In the genomic region with DNA sequence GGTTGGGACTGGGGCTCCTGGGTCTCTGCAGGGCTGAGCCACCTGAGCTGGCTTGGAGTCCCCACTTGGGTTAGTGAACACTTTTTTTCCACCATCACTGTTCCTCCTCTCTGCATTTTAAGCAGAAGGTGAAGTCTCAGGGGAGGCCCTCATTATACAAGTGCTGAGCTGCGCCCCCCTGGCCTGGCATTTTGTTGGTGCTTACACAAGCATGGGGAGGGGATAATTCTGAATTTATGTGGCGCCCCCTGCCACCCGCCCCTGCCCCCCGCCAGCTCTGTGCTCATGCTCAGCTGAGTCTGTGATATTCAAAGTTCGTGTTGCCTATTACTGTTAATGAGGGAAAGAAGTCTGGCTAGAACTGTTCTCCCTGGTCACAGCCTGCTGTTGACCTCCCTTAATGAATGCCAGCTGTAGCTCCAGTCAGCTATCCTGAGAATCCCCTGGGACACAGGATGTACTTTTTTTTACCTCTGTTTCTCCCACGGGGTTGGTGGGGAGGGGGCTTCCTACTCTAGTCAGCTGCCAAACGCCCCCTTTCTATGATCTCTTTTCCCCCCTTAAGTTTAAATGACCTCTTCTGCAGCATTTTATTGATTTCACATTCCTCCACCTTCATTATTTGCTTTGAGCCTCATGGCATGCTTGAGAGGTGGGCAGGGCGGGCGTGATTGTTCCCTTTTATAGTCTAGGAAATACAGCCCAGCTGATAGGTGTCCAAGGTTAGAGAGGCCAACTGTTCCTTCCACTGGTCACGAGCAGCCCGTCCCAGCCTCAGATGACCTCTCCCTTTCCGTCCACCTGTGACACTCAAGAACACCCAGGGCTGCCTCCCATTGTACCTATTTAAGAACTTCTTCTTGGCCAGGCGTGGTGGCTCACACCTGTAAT, we compare ENCODE assay signal across 11 cellular contexts. TPM values are rescaled to one million over a fixed set of nuclear protein-coding genes. Genes with fewer than 3 reads are reported as not detected.
DNase-seq lines count a peak whose midpoint lies in the region; ATAC-seq, FAIRE-seq and TF ChIP-seq lines count a peak whose summit lies in the region.
"Had no signal": no experiment of that assay in that cellular context is flagged by ENCODE, and none has a peak within 500 bp of the region (broad histone marks: within the 10 kb centered on the region; RNA-seq: fewer than 3 reads in every experiment).

No MANE protein-coding gene starts in this region.

- no peaks in the 10 kb centered on the region; the same call in 1 of the 2 replicates for H3K79me2 ChIP-seq in OCI-LY7 (ENCODE audit: insufficient read depth, low read depth, low read length)

- TF ChIP-seq CTCF in BE2C (IDR thresholded peaks at IDR 0.05; ENCODE audit: low read depth, low read length), result no peak
- peak; percentile 39; the same call in 1 of the 2 replicates for TF ChIP-seq CTCF in OCI-LY7 (conservative IDR thresholded peaks at IDR 0.05; ENCODE audit: low read length)
- TF ChIP-seq CTCF in pancreas (IDR thresholded peaks at IDR 0.05), result no peak
- no peak for TF ChIP-seq CTCF in omental fat pad (IDR thresholded peaks at IDR 0.05)
- no peak for TF ChIP-seq CTCF in ascending aorta (IDR thresholded peaks at IDR 0.05)

- H2AFZ ChIP-seq in OCI-LY7 (ENCODE audit: low read length), result no peak overlapping the region

- H3K27ac ChIP-seq in OCI-LY7 (ENCODE audit: low read depth, low read length, poor library complexity, severe bottlenecking) (peak overlapping the region; percentile 52), pancreas (peak overlapping the region; percentile 74 to 86 (median 80)), ascending aorta (no peak overlapping the region)

- CTCF ChIA-PET in OCI-LY7 (lab: Charles Lee; ENCODE audit: unreplicated experiment), result interaction anchor here (0.6 to 1.3 kb wide), 4 partner anchors 11 to 359 kb away, joined by 4 to 5 read pairs (median 4); no protein-coding TSS in a partner anchor

- H3K4me2 ChIP-seq in OCI-LY7 (ENCODE audit: low read length), result peak overlapping the region; percentile 61

- DNase-seq in BE2C, result peak; percentile 53
- DNase-seq in OCI-LY7 (ENCODE audit: low spot score), result peak; percentile 34
- DNase-seq in Right ventricle myocardium superior, result peak; percentile 51
- DNase-seq in pancreas, result peak in 1 of 6 donors; percentile 42
- no peak for DNase-seq in hypothalamus (lab: John Stamatoyannopoulos, UW)
- DNase-seq in omental fat pad (ENCODE audit: low spot score), result no peak
- no peak for DNase-seq in ascending aorta (ENCODE audit: low spot score in 2 of 2)
- DNase-seq: CD4-positive, CD25-positive, alpha-beta regulatory T cell; NCI-H774 had no signal

- POLR2A ChIA-PET in OCI-LY7 (lab: Charles Lee), result no interaction called here

- peak overlapping the region; percentile 25 for H3K4me3 ChIP-seq in BE2C (ENCODE audit: low read depth, low read length)
- H3K4me3 ChIP-seq in OCI-LY7 (ENCODE audit: low read depth, low read length, poor library complexity, severe bottlenecking), result no peak overlapping the region
- H3K4me3 ChIP-seq in pancreas, result peak overlapping the region in 2 of 4 donors; percentile 11
- H3K4me3 ChIP-seq in ascending aorta, result no peak overlapping the region

- H4K20me1 ChIP-seq in OCI-LY7 (ENCODE audit: insufficient read depth, low read length), result no peaks in the 10 kb centered on the region

- no peaks in the 10 kb centered on the region for H3K27me3 ChIP-seq in BE2C
- H3K27me3 ChIP-seq in pancreas, result no peaks in the 10 kb centered on the region
- H3K27me3 ChIP-seq in ascending aorta, result no peaks in the 10 kb centered on the region

- H3K36me3 ChIP-seq in BE2C (no peaks in the 10 kb centered on the region), OCI-LY7 (ENCODE audit: insufficient read depth, low read length) (no peaks in the 10 kb centered on the region), pancreas (no peaks in the 10 kb centered on the region), ascending aorta (no peaks in the 10 kb centered on the region)

- intact Hi-C loops in OCI-LY7 (cut with micrococcal nuclease; ENCODE audit: unreplicated experiment), result no loop called here
- intact Hi-C loops in Right ventricle myocardium superior (cut with DNase I), result no loop called here
- intact Hi-C loops in pancreas (cut with DNase I), result no loop called here
- intact Hi-C loops in ascending aorta (cut with DNase I), result no loop called here

- H3K9me3 ChIP-seq in BE2C, result 0 out of 2 replicates have a peak, but pooled peaks cover 2% of the 10 kb centered on the region
- H3K9me3 ChIP-seq in OCI-LY7 (ENCODE audit: low read length), result no peaks in the 10 kb centered on the region
- no peaks in the 10 kb centered on the region for H3K9me3 ChIP-seq in pancreas
- H3K9me3 ChIP-seq in ascending aorta, result no peaks in the 10 kb centered on the region

- BruUV-seq in OCI-LY7 (replicated peaks; lab: Mats Ljungman, UMichigan), result no TSS peak

- FAIRE-seq in pancreas (lab: Jason Lieb, UNC), result no peak
- FAIRE-seq: colon had no signal

- H3K9me2 ChIP-seq in OCI-LY7 (ENCODE audit: insufficient read depth, low read length), result no peaks in the 10 kb centered on the region

- WGBS in pancreas, 2 donors, result 29 to 37% methylated on average over 13 of the region's 13 CpGs

- peaks cover 53% of the 10 kb centered on the region for H3K4me1 ChIP-seq in BE2C
- H3K4me1 ChIP-seq in OCI-LY7 (ENCODE audit: insufficient read depth, low read length, poor library complexity, severe bottlenecking), result peaks cover 93% of the 10 kb centered on the region
- H3K4me1 ChIP-seq in pancreas, result peaks cover 19 to 32% (median 30%) of the 10 kb centered on the region in 3 donors
- H3K4me1 ChIP-seq in ascending aorta, result peaks cover 11 to 13% of the 10 kb centered on the region in 2 donors

- peak; percentile 22 for ATAC-seq in Right ventricle myocardium superior (ENCODE audit: poor library complexity)
- peak in 1 of 4 donors; percentile 9 for ATAC-seq in pancreas
- ATAC-seq in omental fat pad (ENCODE audit: low FRiP score), result no peak
- ATAC-seq in HG03095 (IDR thresholded peaks at IDR 0.05; ENCODE audit: unreplicated experiment), result no peak

RNA-seq across cellular contexts. Expression of a gene that starts 12.2 kb away (rescaled TPM):
- 4.6 TPM for polyA plus RNA-seq in BE2C (2012; ENCODE audit: insufficient read depth, insufficient read length, low read depth)
- 4.3 and 10.6 TPM in 2 replicates for total RNA-seq in OCI-LY7 (2014; rRNA removed; shearing (Covaris generic))
- total RNA-seq in OCI-LY7 (2022) (20.6 and 24.5 TPM in 2 replicates), Right ventricle myocardium superior (136 TPM), pancreas (1 to 10 TPM; 4.4 to 9.1 (median 6.6) TPM), omental fat pad (10 to 100 TPM in 2 of 4 donors, under 1 TPM in 2; 0.63 to 18.7 (median 9.2) TPM), ascending aorta (not detected)
- polyA plus RNA-seq in pancreas, result 10 to 100 TPM in 1 of 2 donors, 1 to 10 TPM in 1; 5.9 to 15.4 TPM

RNA-seq across cellular contexts. Expression of a gene that starts 22.8 kb away (rescaled TPM):
- not detected for polyA plus RNA-seq in BE2C (2012; ENCODE audit: insufficient read depth, insufficient read length, low read depth)
- total RNA-seq in OCI-LY7 (2014; rRNA removed; shearing (Covaris generic)), result not detected in 2 replicates
- total RNA-seq in OCI-LY7 (2022), result not detected in 2 replicates
- not detected for total RNA-seq in Right ventricle myocardium superior
- not detected for total RNA-seq in pancreas
- not detected for polyA plus RNA-seq in pancreas
- not detected for total RNA-seq in omental fat pad
- not detected for total RNA-seq in ascending aorta
- total RNA-seq: CD4-positive, CD25-positive, alpha-beta regulatory T cell had no signal
- polyA plus RNA-seq: CD4-positive, CD25-positive, alpha-beta regulatory T cell had no signal

RNA-seq across cellular contexts. Expression of a gene that starts 28.6 kb away (rescaled TPM):
- 1.1 TPM for polyA plus RNA-seq in BE2C (2012; ENCODE audit: insufficient read depth, insufficient read length, low read depth)
- total RNA-seq in OCI-LY7 (2014; rRNA removed; shearing (Covaris generic)), result not detected in 2 replicates
- not detected in 2 replicates for total RNA-seq in OCI-LY7 (2022)
- 15.1 TPM for total RNA-seq in Right ventricle myocardium superior
- 10 to 100 TPM in 3 of 6 donors, 1 to 10 TPM in 3; 6.7 to 22.9 (median 10.4) TPM for total RNA-seq in pancreas
- polyA plus RNA-seq in pancreas, result 10 to 100 TPM; 22.2 to 27.9 TPM
- total RNA-seq in omental fat pad, result 10 to 100 TPM; 18.0 to 74.2 (median 35.5) TPM
- total RNA-seq in ascending aorta, result 95.8 TPM
- total RNA-seq: CD4-positive, CD25-positive, alpha-beta regulatory T cell had no signal
- polyA plus RNA-seq: CD4-positive, CD25-positive, alpha-beta regulatory T cell had no signal

RNA-seq across cellular contexts. Expression of a gene that starts 35.0 kb away (rescaled TPM):
- 48.0 TPM for polyA plus RNA-seq in BE2C (2012; ENCODE audit: insufficient read depth, insufficient read length, low read depth)
- 11.7 and 13.9 TPM in 2 replicates for total RNA-seq in OCI-LY7 (2014; rRNA removed; shearing (Covaris generic))
- total RNA-seq in OCI-LY7 (2022) (52.5 and 56.2 TPM in 2 replicates), Right ventricle myocardium superior (12.9 TPM), pancreas (10 to 100 TPM in 2 of 6 donors, 1 to 10 TPM in 4; 5.6 to 11.5 (median 8.5) TPM), omental fat pad (10 to 100 TPM in 1 of 4 donors, 1 to 10 TPM in 3; 8.9 to 11.1 (median 9.4) TPM), ascending aorta (16.8 TPM)
- 1 to 10 TPM; 4.9 to 8.8 TPM for polyA plus RNA-seq in pancreas

RNA-seq across cellular contexts. Expression of a gene that starts 52.4 kb away (rescaled TPM):
- 26.8 TPM for polyA plus RNA-seq in BE2C (2012; ENCODE audit: insufficient read depth, insufficient read length, low read depth)
- total RNA-seq in OCI-LY7 (2014; rRNA removed; shearing (Covaris generic)), result 0.69 and 2.6 TPM in 2 replicates
- total RNA-seq in OCI-LY7 (2022), result 1.3 and 3.2 TPM in 2 replicates
- total RNA-seq in Right ventricle myocardium superior, result 41.9 TPM
- 10 to 100 TPM; 11.2 to 46.7 (median 19.6) TPM for total RNA-seq in pancreas
- polyA plus RNA-seq in pancreas, result 10 to 100 TPM; 20.3 to 24.0 TPM
- total RNA-seq in omental fat pad, result 1,000 to 10,000 TPM in 1 of 4 donors, 100 to 1,000 TPM in 3; 613 to 1,211 (median 746) TPM
- 2,975 TPM for total RNA-seq in ascending aorta

Comparison
In these comparisons a context has a peak if more than half of its experiments do, and no peak if none do; other contexts are left out.
1. DNase-seq: peak in BE2C (single experiment), OCI-LY7 (single experiment) and Right ventricle myocardium superior (single experiment); none in hypothalamus (0 of 51), omental fat pad (single experiment) and ascending aorta (0 of 2).
2. H3K27ac ChIP-seq: peak in OCI-LY7 (single experiment) and pancreas (4 of 4); none in ascending aorta (0 of 2).
3. RNA of a gene that starts 28.6 kb away (total RNA-seq): 95.8 TPM in ascending aorta (single experiment), 18.0 to 74.2 TPM in omental fat pad, 15.1 TPM in Right ventricle myocardium superior (single experiment) and 6.7 to 22.9 TPM in pancreas; not detected in OCI-LY7; every median in the first group is over 4 times any median in the second.